In the genomic region with DNA sequence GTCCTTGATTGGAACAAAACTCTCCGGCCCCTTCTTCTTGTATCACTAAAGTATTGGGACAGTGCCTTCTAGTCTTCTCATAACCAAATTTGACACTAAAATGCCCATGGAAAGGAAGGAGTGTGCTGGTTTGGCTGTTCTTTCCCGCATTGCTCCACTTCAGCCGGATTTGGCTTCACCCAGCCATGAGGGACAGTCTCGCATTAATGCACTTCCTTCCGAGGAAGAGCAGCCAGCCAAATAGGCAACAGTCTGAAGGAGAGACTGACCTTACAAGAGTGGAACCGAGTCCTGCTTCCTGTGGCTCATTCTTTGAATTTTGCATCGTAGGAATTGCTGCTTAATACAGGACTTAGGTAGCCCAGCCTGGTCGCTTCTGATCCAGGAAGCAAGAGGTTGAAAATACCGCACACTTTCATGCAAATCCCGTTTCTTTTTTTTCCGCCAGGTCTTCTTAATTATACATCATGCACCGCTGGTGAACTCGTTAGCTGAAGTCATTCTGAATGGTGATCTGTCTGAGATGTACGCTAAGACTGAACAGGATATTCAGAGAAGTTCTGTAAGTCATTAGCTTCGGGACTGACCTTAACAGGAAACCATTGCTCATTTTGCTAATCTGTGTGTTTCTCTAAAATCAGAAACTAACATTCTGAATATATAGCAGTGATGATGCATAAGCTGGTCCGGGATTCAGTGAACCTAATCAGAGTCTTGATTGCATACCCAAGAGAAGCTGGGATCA, we compare ENCODE assay signal across 9 cellular contexts. TPM values are rescaled to one million over a fixed set of nuclear protein-coding genes. Genes with fewer than 3 reads are reported as not detected.
A peak's percentile ranks its signal among the peaks of the same experiment; 100 is the strongest.
DNase-seq lines count a peak whose midpoint lies in the region; ATAC-seq and TF ChIP-seq lines count a peak whose summit lies in the region.
"Had no signal": no experiment of that assay in that cellular context is flagged by ENCODE, and none has a peak within 500 bp of the region (broad histone marks: within the 10 kb centered on the region; RNA-seq: fewer than 3 reads in every experiment).

No MANE protein-coding gene starts in this region.

- TF ChIP-seq CTCF in endothelial cell (IDR thresholded peaks at IDR 0.05; ENCODE audit: unreplicated experiment) (no peak), lower leg skin (IDR thresholded peaks at IDR 0.05) (no peak), CD14-positive monocyte (IDR thresholded peaks at IDR 0.05) (no peak)

- TF ChIP-seq POLR2A in lower leg skin (IDR thresholded peaks at IDR 0.05): no peak

- H3K4me1 Mint-ChIP-seq in stimulated activated naive CD8-positive, alpha-beta T cell treated with anti-CD3 and anti-CD28 coated beads, Interleukin-15, Interleukin-2, amounts not matched to agents 100 ng/mL and 50 ng/mL, for 24 hours (ENCODE audit: low read depth): peaks cover 40% of the 10 kb centered on the region
- peaks cover 22% of the 10 kb centered on the region for H3K4me1 Mint-ChIP-seq in endothelial cell (ENCODE audit: unreplicated experiment)
- peaks cover 6% of the 10 kb centered on the region for H3K4me1 Mint-ChIP-seq in CD14-positive monocyte

- 53 to 56% methylated on average over 16 of the region's 16 CpGs for WGBS in lower leg skin, 2 donors

- no peaks in the 10 kb centered on the region for H3K9me3 Mint-ChIP-seq in stimulated activated naive CD8-positive, alpha-beta T cell treated with anti-CD3 and anti-CD28 coated beads, Interleukin-15, Interleukin-2, amounts not matched to agents 100 ng/mL and 50 ng/mL, for 24 hours
- H3K9me3 Mint-ChIP-seq in endothelial cell (ENCODE audit: unreplicated experiment) (no peaks in the 10 kb centered on the region), CD14-positive monocyte (no peaks in the 10 kb centered on the region)
- H3K9me3 Mint-ChIP-seq: CD8-positive, alpha-beta T cell had no signal

- intact Hi-C loops in lower leg skin (cut with DNase I; ENCODE audit: low total_unique reads) (no loop called here), CD14-positive monocyte (cut with micrococcal nuclease) (loop anchor here in 1 of 2 donors (10.0 kb wide), 1 partner anchor 162 kb away; no protein-coding TSS in a partner anchor)

- H3K4me3 Mint-ChIP-seq in stimulated activated naive CD8-positive, alpha-beta T cell treated with anti-CD3 and anti-CD28 coated beads, Interleukin-15, Interleukin-2, amounts not matched to agents 100 ng/mL and 50 ng/mL, for 24 hours: no peak overlapping the region
- no peak overlapping the region for H3K4me3 Mint-ChIP-seq in endothelial cell (ENCODE audit: unreplicated experiment)
- H3K4me3 Mint-ChIP-seq in CD14-positive monocyte: no peak overlapping the region
- H3K4me3 Mint-ChIP-seq: CD8-positive, alpha-beta T cell had no signal

- DNase-seq in stimulated activated naive CD8-positive, alpha-beta T cell treated with anti-CD3 and anti-CD28 coated beads, Interleukin-15, Interleukin-2, amounts not matched to agents 100 U/mL and 50 U/mL, for 24 hours: no peak
- DNase-seq in endothelial cell (ENCODE audit: low spot score) (no peak), lower leg skin (ENCODE audit: low spot score in 2 of 2) (no peak), CD14-positive monocyte (ENCODE audit: low spot score) (no peak), A172 (ENCODE audit: low spot score) (no peak), HPDE6-E6E7 (ENCODE audit: extremely low spot score) (no peak)

- peak overlapping the region; percentile 24 for H3K27ac Mint-ChIP-seq in stimulated activated naive CD8-positive, alpha-beta T cell treated with anti-CD3 and anti-CD28 coated beads, Interleukin-15, Interleukin-2, amounts not matched to agents 100 ng/mL and 50 ng/mL, for 24 hours
- peak overlapping the region; percentile 57 for H3K27ac Mint-ChIP-seq in endothelial cell (ENCODE audit: unreplicated experiment)
- no peak overlapping the region for H3K27ac Mint-ChIP-seq in CD14-positive monocyte
- H3K27ac Mint-ChIP-seq: CD8-positive, alpha-beta T cell had no signal

- H3K4me3 ChIP-seq in lower leg skin (ENCODE audit: low read depth, poor library complexity, severe bottlenecking): no peak overlapping the region

- peaks cover 57% of the 10 kb centered on the region for H3K36me3 Mint-ChIP-seq in stimulated activated naive CD8-positive, alpha-beta T cell treated with anti-CD3 and anti-CD28 coated beads, Interleukin-15, Interleukin-2, amounts not matched to agents 100 ng/mL and 50 ng/mL, for 24 hours (ENCODE audit: low read depth)
- H3K36me3 Mint-ChIP-seq in endothelial cell (ENCODE audit: low read depth, unreplicated experiment) (peaks cover 23% of the 10 kb centered on the region), CD14-positive monocyte (peaks cover 81 to 90% of the 10 kb centered on the region in 2 donors)

- H3K27me3 Mint-ChIP-seq in stimulated activated naive CD8-positive, alpha-beta T cell treated with anti-CD3 and anti-CD28 coated beads, Interleukin-15, Interleukin-2, amounts not matched to agents 100 ng/mL and 50 ng/mL, for 24 hours: no peaks in the 10 kb centered on the region
- H3K27me3 Mint-ChIP-seq in endothelial cell (ENCODE audit: unreplicated experiment) (peaks cover 4% of the 10 kb centered on the region), CD14-positive monocyte (ENCODE audit: low read depth in 3 of 3) (no peaks in the 10 kb centered on the region)

- ATAC-seq in stimulated activated naive CD8-positive, alpha-beta T cell treated with anti-CD3 and anti-CD28 coated beads, Interleukin-15, Interleukin-2, amounts not matched to agents 100 U/mL and 50 U/mL, for 24 hours: no peak
- ATAC-seq in HG03135 (IDR thresholded peaks at IDR 0.05; ENCODE audit: unreplicated experiment): peak; percentile 58
- ATAC-seq: CD8-positive, alpha-beta T cell had no signal

RNA-seq across cellular contexts. Expression of gene CLEC16A, which starts 38.2 kb away (rescaled TPM):
- total RNA-seq in endothelial cell (ENCODE audit: unreplicated experiment) (58.1 TPM), lower leg skin (10 to 100 TPM; 26.8 to 30.0 (median 29.5) TPM)
- polyA plus RNA-seq in CD14-positive monocyte: 1 to 10 TPM; 3.4 to 5.8 TPM
- 13.3 and 17.3 TPM in 2 replicates for total RNA-seq in A172 (2014; rRNA removed; shearing (Covaris generic))

RNA-seq across cellular contexts. Expression of gene DEXI, which starts 40.3 kb away (rescaled TPM):
- total RNA-seq in endothelial cell (ENCODE audit: unreplicated experiment) (37.9 TPM), lower leg skin (10 to 100 TPM; 38.1 to 63.6 (median 58.9) TPM)
- 10 to 100 TPM in 1 of 2 donors, 1 to 10 TPM in 1; 6.8 to 10.8 TPM for polyA plus RNA-seq in CD14-positive monocyte
- total RNA-seq in A172 (2014; rRNA removed; shearing (Covaris generic)): 65.9 and 66.5 TPM in 2 replicates

Comparison
In these comparisons a context has a peak if more than half of its experiments do, and no peak if none do; other contexts are left out.
1. H3K27ac Mint-ChIP-seq: peak in stimulated activated naive CD8-positive, alpha-beta T cell treated with anti-CD3 and anti-CD28 coated beads, Interleukin-15, Interleukin-2, amounts not matched to agents 100 ng/mL and 50 ng/mL, for 24 hours (single experiment) and endothelial cell (single experiment); none in CD14-positive monocyte (0 of 7).